27 cellular contexts compared by ENCODE assay signal in the genomic region with DNA sequence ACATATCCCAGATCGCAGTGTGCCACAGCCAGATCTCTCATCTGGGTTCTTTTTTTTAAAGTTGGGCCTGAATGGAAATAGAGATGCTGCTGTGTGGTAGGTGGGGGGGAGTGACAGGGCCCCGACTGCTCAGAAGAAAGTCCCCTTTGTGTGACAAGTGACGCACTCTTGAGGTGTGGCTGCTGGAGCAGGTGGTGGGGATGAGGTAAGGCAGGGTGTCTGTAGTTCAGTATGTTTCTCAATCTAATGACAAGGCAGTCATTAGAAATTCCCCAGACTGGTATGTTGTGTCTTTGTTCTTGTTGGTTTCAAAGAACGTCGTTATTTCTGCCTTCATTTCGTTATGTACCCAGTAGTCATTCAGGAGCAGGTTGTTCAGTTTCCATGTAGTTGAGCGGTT.
"Had no signal": no experiment of that assay in that cellular context is flagged by ENCODE, and none has a peak within 500 bp of the region (broad histone marks: within the 10 kb centered on the region; RNA-seq: fewer than 3 reads in every experiment).

No MANE protein-coding gene starts in this region.

- H3K4me1 ChIP-seq: left lung, lower lobe of right lung, neural progenitor cell, parathyroid adenoma, right atrium auricular region, right lobe of liver, stomach, testis, thyroid gland, transverse colon, upper lobe of right lung had no signal

- H3K79me2 ChIP-seq: parathyroid adenoma had no signal

- H3K27ac Mint-ChIP-seq: immature natural killer cell; nephron; neural progenitor cell; stimulated activated naive B cell treated with anti-CD40 and anti-IgM and Interleukin-4, amounts not matched to agents 10 μg/mL and 1 μg/mL and 100 μg/mL, for 72 hours had no signal

- H3K27me3 Mint-ChIP-seq: naive thymus-derived CD8-positive, alpha-beta T cell had no signal

- H3K4me2 ChIP-seq: neural progenitor cell had no signal

- H3K4me1 Mint-ChIP-seq: immature natural killer cell had no signal

- H3K9me3 Mint-ChIP-seq: neural progenitor cell; stimulated activated naive B cell treated with anti-CD40 and anti-IgM and Interleukin-4, amounts not matched to agents 10 μg/mL and 1 μg/mL and 100 μg/mL, for 72 hours had no signal

- H3K9ac ChIP-seq: neural progenitor cell, parathyroid adenoma had no signal

- H3K4me3 ChIP-seq: left lung, lower lobe of right lung, neural progenitor cell, right atrium auricular region, right lobe of liver, stomach, testis, thyroid gland, transverse colon, upper lobe of right lung had no signal

- DNase-seq: hypothalamus; immature natural killer cell; kidney; left colon; left lung; lower lobe of right lung; mammary epithelial cell; mesenchymal stem cell; naive thymus-derived CD8-positive, alpha-beta T cell; occipital lobe; right lobe of liver; stimulated activated CD4-positive, alpha-beta T cell treated with anti-CD3 and anti-CD28 coated beads, Interleukin-12 subunit alpha, Interleukin-12 subunit beta, amount 100 ng/mL, for 4 hours; stimulated activated CD4-positive, alpha-beta T cell treated with anti-CD3 and anti-CD28 coated beads, Interleukin-15, amount 100 ng/mL, for 24 hours; stimulated activated CD4-positive, alpha-beta T cell treated with anti-CD3 and anti-CD28 coated beads, Interleukin-2, amount 100 ng/mL, for 24 hours; stimulated activated CD4-positive, alpha-beta T cell treated with anti-CD3 and anti-CD28 coated beads, Interleukin-4, amount 100 ng/mL, for 1 hour; stimulated activated naive B cell treated with anti-CD40 and anti-IgM and Interleukin-4, amounts not matched to agents 10 μg/mL and 1 μg/mL and 100 μg/mL, for 72 hours; stimulated activated naive CD8-positive, alpha-beta T cell treated with anti-CD3 and anti-CD28 coated beads, Interleukin-15, Interleukin-2, amounts not matched to agents 100 U/mL and 50 U/mL, for 24 hours; stomach; testis; thyroid gland; transverse colon; upper lobe of right lung had no signal

- H3K36me3 ChIP-seq: left lung, lower lobe of right lung, neural progenitor cell, neutrophil, right atrium auricular region, right lobe of liver, stomach, thyroid gland, transverse colon, upper lobe of right lung had no signal

- H3K27ac ChIP-seq: left lung, lower lobe of right lung, neural progenitor cell, neutrophil, parathyroid adenoma, right atrium auricular region, right lobe of liver, stomach, testis, thyroid gland, transverse colon, upper lobe of right lung had no signal

- H3K27me3 ChIP-seq: left lung, neural progenitor cell, neutrophil, right atrium auricular region, right lobe of liver, stomach, testis, thyroid gland, transverse colon, upper lobe of right lung had no signal

- H3K36me3 Mint-ChIP-seq: immature natural killer cell, neural progenitor cell had no signal

- H3K4me3 Mint-ChIP-seq: immature natural killer cell; naive thymus-derived CD8-positive, alpha-beta T cell; nephron; neural progenitor cell; stimulated activated naive B cell treated with anti-CD40 and anti-IgM and Interleukin-4, amounts not matched to agents 10 μg/mL and 1 μg/mL and 100 μg/mL, for 72 hours had no signal

- H2AFZ ChIP-seq: neural progenitor cell, parathyroid adenoma had no signal

- H3K9me3 ChIP-seq: lower lobe of right lung, neutrophil, right atrium auricular region, right lobe of liver, stomach, testis, thyroid gland, transverse colon, upper lobe of right lung had no signal
